Comparison of ENCODE assay signal across 7 cellular contexts in the genomic region with DNA sequence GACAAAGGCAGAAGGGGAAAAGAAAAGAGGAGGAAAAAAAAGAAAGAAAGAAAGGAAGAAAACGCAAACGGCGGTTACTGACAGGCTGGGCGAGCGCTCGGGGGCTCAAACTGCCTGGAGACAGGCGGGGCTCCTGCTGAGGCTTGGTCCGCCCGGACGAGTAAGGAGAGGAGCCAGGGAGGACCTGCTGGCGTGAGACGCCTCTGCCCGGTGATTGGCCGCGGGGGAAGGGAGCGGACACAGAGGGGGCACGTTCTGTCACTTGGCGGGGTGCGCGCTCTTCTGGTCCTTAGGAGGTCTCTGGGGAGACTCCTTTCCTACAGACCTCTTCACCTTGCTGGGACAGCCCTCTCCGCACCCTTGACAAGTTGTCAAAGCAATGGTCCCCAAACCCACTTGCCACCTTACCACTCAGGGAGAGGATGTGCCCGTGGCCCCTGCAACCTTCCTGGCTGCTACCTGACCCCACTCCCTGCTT. TPM values are rescaled to one million over a fixed set of nuclear protein-coding genes. Genes with fewer than 3 reads are reported as not detected.
DNase-seq lines count a peak whose midpoint lies in the region; ATAC-seq and TF ChIP-seq lines count a peak whose summit lies in the region.

No MANE protein-coding gene starts in this region.

- no peak for TF ChIP-seq POLR2A in gastroesophageal sphincter (IDR thresholded peaks at IDR 0.05)

- DNase-seq in GM12864 (ENCODE audit: low read depth) = no peak
- peak in 1 of 2 donors; percentile 71 for DNase-seq in psoas muscle
- DNase-seq in middle frontal gyrus (ENCODE audit: extremely low spot score, low spot score) = no peak

- no peaks in the 10 kb centered on the region for H3K9me3 ChIP-seq in gastroesophageal sphincter
- no peaks in the 10 kb centered on the region for H3K9me3 ChIP-seq in psoas muscle

- WGBS in gastroesophageal sphincter (ENCODE audit: low coverage in 1 of 2), 2 donors = 0% methylated on average over 5 to 19 of the region's 22 CpGs
- 0 to 2% (median 1%) methylated on average over 20 to 22 of the region's 22 CpGs for WGBS in psoas muscle, 3 donors

- H3K4me3 ChIP-seq in GM12864 (ENCODE audit: low read depth, low read length) (peak overlapping the region; percentile 83), gastroesophageal sphincter (peak overlapping the region; percentile 40 to 68), psoas muscle (peak overlapping the region; percentile 80)

- H3K27ac ChIP-seq in VCaP (peak overlapping the region; percentile 99), gastroesophageal sphincter (peak overlapping the region; percentile 74 to 97 (median 94)), psoas muscle (peak overlapping the region; percentile 96)

- H3K36me3 ChIP-seq in gastroesophageal sphincter = no peaks in the 10 kb centered on the region
- H3K36me3 ChIP-seq in psoas muscle (ENCODE audit: insufficient read depth in 1 of 2, low read depth in 1 of 2) = no peaks in the 10 kb centered on the region

- ATAC-seq in GM19395 (IDR thresholded peaks at IDR 0.05; ENCODE audit: unreplicated experiment) = peak; percentile 61
- peak; percentile 61 for ATAC-seq in HG03432 (IDR thresholded peaks at IDR 0.05; ENCODE audit: unreplicated experiment)
- ATAC-seq in gastroesophageal sphincter = peak; percentile 61
- ATAC-seq in psoas muscle = peak; percentile 59 to 69 (median 66)

- H3K27me3 ChIP-seq in gastroesophageal sphincter (no peaks in the 10 kb centered on the region), psoas muscle (ENCODE audit: insufficient read depth in 3 of 3, low read length in 2 of 3) (peaks cover 0 to 4% (median 0%) of the 10 kb centered on the region in 3 donors)

- no peak for TF ChIP-seq CTCF in GM12864 (IDR thresholded peaks at IDR 0.05; ENCODE audit: low read depth, low read length, missing control alignments)
- TF ChIP-seq CTCF in VCaP (conservative IDR thresholded peaks at IDR 0.05) = no peak
- no peak for TF ChIP-seq CTCF in gastroesophageal sphincter (IDR thresholded peaks at IDR 0.05)
- no peak for TF ChIP-seq CTCF in psoas muscle (IDR thresholded peaks at IDR 0.05)

- intact Hi-C loops in psoas muscle (cut with DNase I) = loop anchor here (2.0 to 5.0 kb wide), 4 partner anchors 40 to 96 kb away; partner anchors contain the start of gene TSPAN1 (in 1 of the 2)

- peaks cover 0 to 76% (median 7%) of the 10 kb centered on the region in 3 donors for H3K4me1 ChIP-seq in gastroesophageal sphincter
- H3K4me1 ChIP-seq in psoas muscle = peaks cover 30% of the 10 kb centered on the region

- no peak for TF ChIP-seq EP300 in gastroesophageal sphincter (IDR thresholded peaks at IDR 0.05)

RNA-seq across cellular contexts. Expression of gene PIK3R3, which starts 0.8 kb away (rescaled TPM):
- total RNA-seq in gastroesophageal sphincter = 10 to 100 TPM; 21.7 to 34.7 (median 28.2) TPM
- 10 to 100 TPM; 17.3 to 24.2 (median 21.2) TPM for total RNA-seq in psoas muscle
- 10 to 100 TPM in 2 of 3 donors, 1 to 10 TPM in 1; 6.7 to 17.4 (median 16.7) TPM for polyA plus RNA-seq in psoas muscle

RNA-seq across cellular contexts. Expression of gene TSPAN1, which starts 41.7 kb away (rescaled TPM):
- total RNA-seq in gastroesophageal sphincter (10 to 100 TPM in 1 of 4 donors, 1 to 10 TPM in 3; 1.0 to 11.0 (median 1.7) TPM), psoas muscle (1 to 10 TPM; 1.2 to 5.0 (median 3.0) TPM)
- 10 to 100 TPM in 1 of 3 donors, 1 to 10 TPM in 2; 4.0 to 14.7 (median 4.5) TPM for polyA plus RNA-seq in psoas muscle

RNA-seq across cellular contexts. Expression of gene P3R3URF, which starts 43.1 kb away (rescaled TPM):
- total RNA-seq in gastroesophageal sphincter = not detected
- total RNA-seq in psoas muscle = not detected
- polyA plus RNA-seq in psoas muscle = not detected
